ENCODE assay signal across 8 cellular contexts in genomic region chr12:1800646-1801284, GRCh38. TPM values are rescaled to one million over a fixed set of nuclear protein-coding genes. Genes with fewer than 3 reads are reported as not detected.
DNase-seq lines count a peak whose midpoint lies in the region; ATAC-seq, FAIRE-seq and TF ChIP-seq lines count a peak whose summit lies in the region.

No MANE protein-coding gene starts in this region.

- TF ChIP-seq RAD21 in K562 (CRISPR knock-in tag; conservative IDR thresholded peaks at IDR 0.05 in 1 of 2, IDR thresholded peaks at IDR 0.05 in 1 of 2) = peak in 1 of 2 experiments; percentile 44; a peak in 2 of 4 replicates

- in situ Hi-C loops in K562 (cut with MboI) = no loop called here
- in situ Hi-C loops in mammary epithelial cell (cut with MboI; ENCODE audit: low sequenced_read_pairs in 2 of 2) = loop anchor here in 1 of 2 donors (10.0 kb wide), 1 partner anchor 234 kb away; no protein-coding TSS in a partner anchor

- H3K4me1 Mint-ChIP-seq in neural crest cell = peaks cover 16% of the 10 kb centered on the region

- no peaks in the 10 kb centered on the region for H3K79me2 ChIP-seq in K562 (ENCODE audit: control insufficient read depth, insufficient read depth, low read length)
- no peaks in the 10 kb centered on the region for H3K79me2 ChIP-seq in mammary epithelial cell (ENCODE audit: insufficient read depth, low read length)

- no peak for TF ChIP-seq EP300 in K562 (IDR thresholded peaks at IDR 0.05; ENCODE audit: low read length)

- FAIRE-seq in K562 (lab: Jason Lieb, UNC) = no peak

- dilution Hi-C loops in mammary epithelial cell (cut with HindIII; ENCODE audit: low sequenced_read_pairs) = no loop called here

- H3K9me3 ChIP-seq in K562 (replicated peaks; ENCODE audit: control insufficient read depth, insufficient read depth, low read depth, low read length) = no peaks in the 10 kb centered on the region
- no peaks in the 10 kb centered on the region for H3K9me3 ChIP-seq in mammary epithelial cell (replicated peaks; ENCODE audit: insufficient read depth, low read length)

- no peaks in the 10 kb centered on the region for H3K9me1 ChIP-seq in K562 (ENCODE audit: control insufficient read depth, insufficient read depth, low read length)

- no peaks in the 10 kb centered on the region for H3K27me3 ChIP-seq in K562 (ENCODE audit: control insufficient read depth in 2 of 2, insufficient read depth in 2 of 2, low read length in 2 of 2)
- H3K27me3 ChIP-seq in mammary epithelial cell (ENCODE audit: insufficient read depth, low read length) = no peaks in the 10 kb centered on the region

- ATAC-seq in K562 = peak; percentile 59

- H3K4me3 ChIP-seq in K562 = no peak overlapping the region
- no peak overlapping the region for H3K4me3 ChIP-seq in mammary epithelial cell (replicated peaks in 1 of 3; ENCODE audit: insufficient read depth in 1 of 3, low read depth in 2 of 3, low read length in 3 of 3)

- H3K4me2 ChIP-seq in K562 (ENCODE audit: insufficient read depth, low read length) = no peak overlapping the region
- no peak overlapping the region for H3K4me2 ChIP-seq in mammary epithelial cell (ENCODE audit: insufficient read depth, low read depth, low read length)

- WGBS in K562 (ENCODE audit: insufficient coverage, low coverage, missing lambda C conversion rate) = 41% methylated on average over 7 of the region's 10 CpGs
- WGBS in mammary epithelial cell (ENCODE audit: low coverage, missing lambda C conversion rate) = 78% methylated on average over 6 of the region's 10 CpGs

- POLR2A ChIA-PET in K562 (lab: Yijun Ruan, JAX) = interaction anchor here (0.6 to 1.1 kb wide), 2 partner anchors 9 to 92 kb away, joined by 3 to 5 read pairs; no protein-coding TSS in a partner anchor

- no peak overlapping the region for H3K27ac Mint-ChIP-seq in neural crest cell (ENCODE audit: unreplicated experiment)

- H2AFZ ChIP-seq in K562 (ENCODE audit: low read depth, low read length) (no peak overlapping the region), mammary epithelial cell (ENCODE audit: low read depth, low read length) (no peak overlapping the region)

- peaks cover 3 to 46% of the 10 kb centered on the region in 2 experiments; a peak in 4 of 5 replicates for H3K4me1 ChIP-seq in K562 (replicated peaks in 1 of 2; ENCODE audit: control insufficient read depth in 2 of 2, insufficient read depth in 2 of 2, low read length in 2 of 2)
- H3K4me1 ChIP-seq in mammary epithelial cell (ENCODE audit: insufficient read depth, low read length) = peaks cover 12% of the 10 kb centered on the region

- no peak overlapping the region for H3K4me3 Mint-ChIP-seq in neural crest cell

- TF ChIP-seq POLR2A in K562 (conservative IDR thresholded peaks at IDR 0.05) = no peak

- no peaks in the 10 kb centered on the region for H3K36me3 Mint-ChIP-seq in neural crest cell (ENCODE audit: low read depth)

- H3K27ac ChIP-seq in K562 (ENCODE audit: extremely low read depth, low read depth, low read length) (no peak overlapping the region), mammary epithelial cell (ENCODE audit: insufficient read depth, low read depth, low read length) (no peak overlapping the region)

- no peak overlapping the region for H3K9ac ChIP-seq in K562 (ENCODE audit: insufficient read depth in 1 of 2, low read depth in 2 of 2, low read length in 2 of 2)
- no peak overlapping the region for H3K9ac ChIP-seq in mammary epithelial cell (ENCODE audit: insufficient read depth, low read length)

- H3K9me3 Mint-ChIP-seq in neural crest cell = no peaks in the 10 kb centered on the region

- no TSS peak for BruUV-seq in K562 (replicated peaks; lab: Mats Ljungman, UMichigan)
- no TSS peak for BruUV-seq in mammary epithelial cell (replicated peaks; lab: Mats Ljungman, UMichigan)

- DNase-seq in NCI-H146 (lab: John Stamatoyannopoulos, UW) = peak; percentile 42
- DNase-seq in NCI-H146 treated with DMSO at 0.1 percent for 48 hours (lab: John Stamatoyannopoulos, UW; ENCODE audit: unreplicated experiment) = no peak
- DNase-seq in HuH-7.5 (ENCODE audit: low spot score) = peak; percentile 65
- DNase-seq in K562 (ENCODE audit: extremely low read depth in 1 of 4, low spot score in 3 of 4) = peak in 1 of 4 experiments; percentile 25
- no peak for DNase-seq in neural crest cell (ENCODE audit: low read depth, low spot score)
- DNase-seq in dedifferentiated amniotic fluid mesenchymal stem cell (ENCODE audit: extremely low spot score) = no peak
- no peak for DNase-seq in NK-92 (lab: John Stamatoyannopoulos, UW; ENCODE audit: unreplicated experiment)
- no peak for DNase-seq in mammary epithelial cell

- H3K36me3 ChIP-seq in K562 (ENCODE audit: control insufficient read depth, insufficient read depth, low read length) = no peaks in the 10 kb centered on the region
- no peaks in the 10 kb centered on the region for H3K36me3 ChIP-seq in mammary epithelial cell (ENCODE audit: insufficient read depth, low read length)

- no peaks in the 10 kb centered on the region for H4K20me1 ChIP-seq in K562 (replicated peaks; ENCODE audit: control insufficient read depth, insufficient read depth, low read length)
- H4K20me1 ChIP-seq in mammary epithelial cell (ENCODE audit: insufficient read depth, low read length) = no peaks in the 10 kb centered on the region

- H3K27me3 Mint-ChIP-seq in neural crest cell (ENCODE audit: low read depth) = no peaks in the 10 kb centered on the region

- CTCF ChIA-PET in K562 (lab: Yijun Ruan, JAX; ENCODE audit: low intra/inter-chr PET ratio) = no interaction called here
- CTCF ChIA-PET in mammary epithelial cell (lab: Charles Lee; ENCODE audit: low non-redundant PET) = interaction anchor here (0.5 to 0.7 kb wide), 2 partner anchors 166 to 234 kb away, joined by 4 read pairs; no protein-coding TSS in a partner anchor

- peak; percentile 35 to 50 (median 48) for TF ChIP-seq CTCF in K562 (IDR thresholded peaks at IDR 0.05 in 2 of 3, conservative IDR thresholded peaks at IDR 0.05 in 1 of 3; ENCODE audit: insufficient read depth in 2 of 3, low read depth in 1 of 3, low read length in 3 of 3)
- TF ChIP-seq CTCF in neural crest cell (conservative IDR thresholded peaks at IDR 0.05) = peak; percentile 38
- no peak for TF ChIP-seq CTCF in mammary epithelial cell (conservative IDR thresholded peaks at IDR 0.05 in 1 of 2, IDR thresholded peaks at IDR 0.05 in 1 of 2; ENCODE audit: extremely low read depth in 1 of 2, insufficient read depth in 1 of 2, low read depth in 1 of 2, low read length in 2 of 2)

- intact Hi-C loops in K562 (cut with micrococcal nuclease) (no loop called here), mammary epithelial cell (cut with micrococcal nuclease) (no loop called here)

TF ChIP-seq in K562, 482 proteins besides CTCF, POLR2A, EP300 and RAD21:
- 0 out of 2 replicates have a peak, but pooled peaks have one; percentile 19 for TF ChIP-seq SMC3 (conservative IDR thresholded peaks at IDR 0.05; ENCODE audit: insufficient read depth, low read depth, low read length)
- no peak for TF ChIP-seq BDP1 (IDR thresholded peaks at IDR 0.05; ENCODE audit: insufficient read depth, insufficient read length)
- no peak for TF ChIP-seq PPARD (CRISPR knock-in tag; IDR thresholded peaks at IDR 0.05)
- no peak for TF ChIP-seq OTX1 (CRISPR knock-in tag; IDR thresholded peaks at IDR 0.05)
- TF ChIP-seq MCM2 (IDR thresholded peaks at IDR 0.05; ENCODE audit: low read depth) = no peak
- no peak for TF ChIP-seq ELF2 (CRISPR knock-in tag; IDR thresholded peaks at IDR 0.05)

RNA-seq across cellular contexts. Expression of gene LRTM2, which starts 19.6 kb away (rescaled TPM):
- total RNA-seq in K562 (2011; cell fraction: chromatin; rRNA removed; ENCODE audit: low replicate concordance) = not detected in 2 replicates
- total RNA-seq in K562 (2011; cell fraction: nucleolus; rRNA removed) = not detected in 2 replicates
- not detected in 2 replicates for total RNA-seq in K562 (2011; cell fraction: nucleoplasm; rRNA removed)
- total RNA-seq in K562 (2014; rRNA removed) (not detected in 2 replicates), K562 (2014; rRNA removed; fragmentation: Illumina TruSeq; extraction: Trizol) (not detected in 2 replicates), K562 (2015; rRNA removed; fragmentation: Illumina TruSeq; extraction: Trizol) (not detected in 2 replicates), K562 (2021) (not detected in 2 replicates), neural crest cell (0.19 TPM in 1 of 2 replicates, not detected in the other), mammary epithelial cell (not detected)
- polyA plus RNA-seq in K562 (2011; rRNA removed) (not detected in 2 replicates), K562 (2014; fragmentation: Illumina TruSeq; extraction: Trizol) (not detected in 2 replicates), K562 (2014; fragmentation: Nextera tagmentation; extraction: Ambion mirVana) (not detected), K562 (2014; rRNA removed) (0.09 TPM in 1 of 2 replicates, not detected in the other), mammary epithelial cell (not detected)
- not detected in 2 replicates for polyA plus RNA-seq in K562 (2011; cell fraction: cytosol; rRNA removed)
- polyA plus RNA-seq in K562 (2011; cell fraction: nucleus; rRNA removed) = not detected in 2 replicates
- polyA plus RNA-seq in K562 (2012) = not detected in 2 replicates
- not detected in 2 replicates for polyA minus RNA-seq in K562 (2011; rRNA and poly(A)+ RNA removed)
- not detected in 2 replicates for polyA minus RNA-seq in K562 (2011; cell fraction: cytosol; rRNA and poly(A)+ RNA removed)
- not detected in 2 replicates for polyA minus RNA-seq in K562 (2011; cell fraction: nucleus; rRNA and poly(A)+ RNA removed)
- not detected for polyA minus RNA-seq in mammary epithelial cell

Comparison
In these comparisons a context has a peak if more than half of its experiments do, and no peak if none do; other contexts are left out.
1. DNase-seq: peak in NCI-H146 (single experiment) and HuH-7.5 (single experiment); none in NCI-H146 treated with DMSO at 0.1 percent for 48 hours (single experiment), neural crest cell (single experiment), dedifferentiated amniotic fluid mesenchymal stem cell (single experiment), NK-92 (single experiment) and mammary epithelial cell (single experiment).
2. CTCF ChIP-seq: peak in K562 (3 of 3) and neural crest cell (single experiment); none in mammary epithelial cell (0 of 2).